Comparison of ENCODE assay signal across 7 cellular contexts in genomic region chr17:4367177-4367576, GRCh38. TPM values are rescaled to one million over a fixed set of nuclear protein-coding genes. Genes with fewer than 3 reads are reported as not detected.
DNase-seq lines count a peak whose midpoint lies in the region; ATAC-seq and TF ChIP-seq lines count a peak whose summit lies in the region.
"Not testable (repeated sequence)": the region's sequence is repeated elsewhere in the genome, so short reads cannot be mapped to it uniquely, and the experiment has no call there.

No MANE protein-coding gene starts in this region.

- CTCF ChIA-PET in Panc1 (lab: Charles Lee): not testable (repeated sequence)
- CTCF ChIA-PET in naive thymus-derived CD4-positive, alpha-beta T cell (lab: Charles Lee): interaction anchor here (0.9 kb wide), 1 partner anchor 58 kb away, joined by 4 read pairs; no protein-coding TSS in a partner anchor

- H3K4me3 Mint-ChIP-seq in GM23338 (peak overlapping the region; percentile 66; the same call in 1 of the 3 replicates), chondrocyte (ENCODE audit: unreplicated experiment) (peak overlapping the region; percentile 84)
- peak overlapping the region; percentile 70 to 72 for H3K4me3 Mint-ChIP-seq in activated T-cell treated with anti-CD3 and anti-CD28 coated beads, Interleukin-2, amount 50 U/mL, for 72 hours
- H3K4me3 Mint-ChIP-seq in naive thymus-derived CD4-positive, alpha-beta T cell: peak overlapping the region in 7 of 10 donors; percentile 82 to 94 (median 88)

- not testable (repeated sequence) for H3K27ac Mint-ChIP-seq in GM23338; activated T-cell treated with anti-CD3 and anti-CD28 coated beads, Interleukin-2, amount 50 U/mL, for 72 hours; chondrocyte (ENCODE audit: unreplicated experiment)
- peak overlapping the region; percentile 91 to 99 (median 96) for H3K27ac Mint-ChIP-seq in naive thymus-derived CD4-positive, alpha-beta T cell

- peaks cover 24% of the 10 kb centered on the region for H3K36me3 Mint-ChIP-seq in GM23338 (ENCODE audit: low read depth)
- H3K36me3 Mint-ChIP-seq in activated T-cell treated with anti-CD3 and anti-CD28 coated beads, Interleukin-2, amount 50 U/mL, for 72 hours (ENCODE audit: insufficient read depth in 2 of 2); chondrocyte (ENCODE audit: low read depth); naive thymus-derived CD4-positive, alpha-beta T cell: not testable (repeated sequence)

- not testable (repeated sequence) for DNase-seq in GM23338 (ENCODE audit: low spot score); Panc1 (ENCODE audit: low read depth, low spot score); activated T-cell treated with anti-CD3 and anti-CD28 coated beads, Interleukin-2, amount 50 U/mL, for 72 hours; right cardiac atrium
- DNase-seq in chondrocyte (ENCODE audit: low spot score): peak; percentile 34
- peak in 1 of 9 donors; percentile 5 for DNase-seq in naive thymus-derived CD4-positive, alpha-beta T cell

- H3K9me3 Mint-ChIP-seq in GM23338; activated T-cell treated with anti-CD3 and anti-CD28 coated beads, Interleukin-2, amount 50 U/mL, for 72 hours; chondrocyte (ENCODE audit: low read depth); naive thymus-derived CD4-positive, alpha-beta T cell: not testable (repeated sequence)

- not testable (repeated sequence) for H3F3A ChIP-seq in GM23338 (replicated peaks; ENCODE audit: low read depth)

- not testable (repeated sequence) for H3K27me3 Mint-ChIP-seq in GM23338 (ENCODE audit: insufficient read depth, low read depth, poor library complexity); activated T-cell treated with anti-CD3 and anti-CD28 coated beads, Interleukin-2, amount 50 U/mL, for 72 hours (ENCODE audit: low read depth); chondrocyte (ENCODE audit: low read depth); naive thymus-derived CD4-positive, alpha-beta T cell

- not testable (repeated sequence) for TF ChIP-seq CTCF in GM23338 (conservative IDR thresholded peaks at IDR 0.05; ENCODE audit: low read depth in 2 of 2); Panc1 (IDR thresholded peaks at IDR 0.05); chondrocyte (IDR thresholded peaks at IDR 0.05)

- H3K4me2 ChIP-seq in GM23338: peak overlapping the region; percentile 56

- H3K4me3 ChIP-seq in GM23338 (peak overlapping the region; percentile 24; the same call in 1 of the 2 replicates), Panc1 (ENCODE audit: low read depth in 2 of 2, low read length in 2 of 2) (peak overlapping the region; percentile 20 to 39; a peak in 2 of 4 replicates), skin epidermis (peak overlapping the region in 5 of 7 experiments; percentile 64 to 100 (median 99))
- H3K4me3 ChIP-seq in right cardiac atrium (ENCODE audit: low read length): not testable (repeated sequence)
- peak overlapping the region; percentile 42 for H3K4me3 ChIP-seq in naive thymus-derived CD4-positive, alpha-beta T cell (ENCODE audit: low read length)

- H3K27me3 ChIP-seq in GM23338 (ENCODE audit: insufficient read depth); Panc1 (ENCODE audit: control insufficient read depth, insufficient read depth, low read length); right cardiac atrium (ENCODE audit: control insufficient read depth, insufficient read depth); naive thymus-derived CD4-positive, alpha-beta T cell (ENCODE audit: control insufficient read depth in 2 of 2, insufficient read depth in 2 of 2, low read length in 2 of 2): not testable (repeated sequence)

- not testable (repeated sequence) for H2AFZ ChIP-seq in GM23338

- not testable (repeated sequence) for H3K4me1 ChIP-seq in GM23338 (ENCODE audit: insufficient read depth); Panc1 (ENCODE audit: control insufficient read depth, insufficient read depth, low read length); right cardiac atrium (ENCODE audit: control insufficient read depth, insufficient read depth, low read length)
- H3K4me1 ChIP-seq in naive thymus-derived CD4-positive, alpha-beta T cell (ENCODE audit: control insufficient read depth in 2 of 2, insufficient read depth in 2 of 2, low read length in 2 of 2): peaks cover 9 to 11% of the 10 kb centered on the region in 2 donors

- POLR2A ChIA-PET in Panc1 (lab: Charles Lee): not testable (repeated sequence)
- POLR2A ChIA-PET in naive thymus-derived CD4-positive, alpha-beta T cell (lab: Charles Lee): interaction anchor here (0.7 to 2.1 kb wide), 2 partner anchors 8 to 29 kb away, joined by 3 to 5 read pairs; no protein-coding TSS in a partner anchor

- peaks cover 16% of the 10 kb centered on the region for H4K20me1 ChIP-seq in GM23338 (replicated peaks; ENCODE audit: insufficient read depth)

- not testable (repeated sequence) for H3K36me3 ChIP-seq in GM23338 (ENCODE audit: insufficient read depth); Panc1 (ENCODE audit: control insufficient read depth, insufficient read depth, low read length); naive thymus-derived CD4-positive, alpha-beta T cell (ENCODE audit: control insufficient read depth in 2 of 3, insufficient read depth in 3 of 3, low read length in 3 of 3)

- H3K4me1 Mint-ChIP-seq in GM23338 (peaks cover 16% of the 10 kb centered on the region), chondrocyte (ENCODE audit: low read depth) (peaks cover 21% of the 10 kb centered on the region)
- H3K4me1 Mint-ChIP-seq in activated T-cell treated with anti-CD3 and anti-CD28 coated beads, Interleukin-2, amount 50 U/mL, for 72 hours (ENCODE audit: low read depth): peaks cover 35% of the 10 kb centered on the region
- peaks cover 15 to 36% (median 30%) of the 10 kb centered on the region in 7 donors for H3K4me1 Mint-ChIP-seq in naive thymus-derived CD4-positive, alpha-beta T cell

- H3K9me3 ChIP-seq in Panc1 (ENCODE audit: control insufficient read depth, insufficient read depth, low read depth, low read length); right cardiac atrium (ENCODE audit: control insufficient read depth, low read length); naive thymus-derived CD4-positive, alpha-beta T cell (ENCODE audit: control insufficient read depth in 2 of 3, low read length in 3 of 3): not testable (repeated sequence)

- H3K9me2 ChIP-seq in GM23338 (ENCODE audit: insufficient read depth): not testable (repeated sequence)

- WGBS in right cardiac atrium: 96% methylated on average over 10 of the region's 10 CpGs

- ATAC-seq in GM23338; Panc1; activated T-cell treated with anti-CD3 and anti-CD28 coated beads, Interleukin-2, amount 50 U/mL, for 72 hours (replicated peaks in 1 of 2); right cardiac atrium; naive thymus-derived CD4-positive, alpha-beta T cell: not testable (repeated sequence)

- peaks cover 42% of the 10 kb centered on the region for H3K79me2 ChIP-seq in GM23338 (replicated peaks; ENCODE audit: insufficient read depth)

- H3K27ac ChIP-seq in GM23338 (ENCODE audit: low read depth) (0 out of 2 replicates have a peak overlapping the region, but pooled peaks have one; percentile 56), Panc1 (ENCODE audit: low read length) (peak overlapping the region; percentile 77; the same call in 1 of the 2 replicates), right cardiac atrium (ENCODE audit: low read length) (peak overlapping the region; percentile 91), skin epidermis (peak overlapping the region in 19 of 21 experiments; percentile 52 to 99 (median 96))
- peak overlapping the region; percentile 94 for H3K27ac ChIP-seq in naive thymus-derived CD4-positive, alpha-beta T cell (ENCODE audit: low read depth, low read length)

- intact Hi-C loops in Panc1 (cut with micrococcal nuclease; ENCODE audit: unreplicated experiment): not testable (repeated sequence)
- intact Hi-C loops in right cardiac atrium (cut with DNase I): loop anchor here in 1 of 4 donors (10.0 kb wide), 1 partner anchor 62 kb away; no protein-coding TSS in a partner anchor
- intact Hi-C loops in naive thymus-derived CD4-positive, alpha-beta T cell (cut with micrococcal nuclease): loop anchor here (2.0 to 10.0 kb wide), 12 partner anchors 102 to 1855 kb away; partner anchors contain the start of genes CAMKK1 (in 2 of the 2), HASPIN (in 2 of the 2), DERL2 (in 1 of the 2) and METTL16 (in 1 of the 2)

- in situ Hi-C loops in Panc1 (cut with HindIII; ENCODE audit: low pct_unique_long_range_greater_than_20kb, low sequenced_read_pairs): not testable (repeated sequence)

- BruUV-seq in Panc1 (replicated peaks; lab: Mats Ljungman, UMichigan): not testable (repeated sequence)

RNA-seq across cellular contexts. Expression of gene UBE2G1, which starts 0.7 kb away (rescaled TPM):
- total RNA-seq in GM23338 (2014; rRNA removed; shearing (Covaris generic)): 145 and 161 TPM in 2 replicates
- polyA plus RNA-seq in GM23338 (2016; fragmentation: Nextera tagmentation; extraction: Ambion mirVana) (64.2 and 71.9 TPM in 2 replicates), right cardiac atrium (24.0 TPM)
- total RNA-seq in Panc1 (2021; ENCODE audit: unreplicated experiment) (119 TPM), chondrocyte (54.6 to 80.0 TPM (median 79.2 TPM) in 3 replicates), right cardiac atrium (10 to 100 TPM; 50.0 to 55.1 (median 52.3) TPM)
- polyA plus RNA-seq in Panc1 (2012; ENCODE audit: insufficient read length): 87.2 TPM
- total RNA-seq in activated T-cell treated with anti-CD3 and anti-CD28 coated beads, Interleukin-2, amount 50 U/mL, for 72 hours: 10 to 100 TPM; 64.2 to 64.3 TPM
- 10 to 100 TPM; 50.1 to 63.7 (median 56.6) TPM for total RNA-seq in naive thymus-derived CD4-positive, alpha-beta T cell
- polyA plus RNA-seq in naive thymus-derived CD4-positive, alpha-beta T cell: 10 to 100 TPM; 55.1 to 68.9 TPM
